ENCODE assay signal across 8 cellular contexts in genomic region chr5:56350595-56351170, GRCh38.
DNase-seq lines count a peak whose midpoint lies in the region; ATAC-seq and TF ChIP-seq lines count a peak whose summit lies in the region.

No MANE protein-coding gene starts in this region.

- intact Hi-C loops in Caco-2 (cut with micrococcal nuclease; ENCODE audit: unreplicated experiment) (no loop called here), ovary (cut with DNase I) (loop anchor here in 1 of 4 donors (10.0 kb wide), 1 partner anchor 134 kb away; no protein-coding TSS in a partner anchor)

- CTCF ChIA-PET in Caco-2 (lab: Charles Lee): interaction anchor here (0.8 to 2.3 kb wide), 5 partner anchors 9 to 488 kb away, joined by 3 to 6 read pairs (median 5); no protein-coding TSS in a partner anchor

- no peaks in the 10 kb centered on the region for H3K36me3 ChIP-seq in Caco-2 (ENCODE audit: control insufficient read depth, insufficient read depth, low read length)
- H3K36me3 ChIP-seq in ovary: no peaks in the 10 kb centered on the region

- in situ Hi-C loops in GM13976 (cut with MboI; ENCODE audit: low sequenced_read_pairs, unreplicated experiment): no loop called here

- POLR2A ChIA-PET in Caco-2 (lab: Charles Lee): interaction anchor here (0.6 to 0.8 kb wide), 2 partner anchors 97 to 288 kb away, joined by 3 to 4 read pairs; no protein-coding TSS in a partner anchor

- H3K4me3 ChIP-seq in Caco-2 (ENCODE audit: low read depth, low read length) (no peak overlapping the region), epithelial cell of proximal tubule (ENCODE audit: low read depth, low read length) (no peak overlapping the region), ovary (no peak overlapping the region)

- H3K9me3 Mint-ChIP-seq in Caco-2 (ENCODE audit: unreplicated experiment): no peaks in the 10 kb centered on the region

- TF ChIP-seq CTCF in Caco-2 (IDR thresholded peaks at IDR 0.05; ENCODE audit: insufficient read depth in 1 of 2, low read depth in 1 of 2, low read length in 1 of 2, severe bottlenecking in 1 of 2, unreplicated experiment in 1 of 2): no peak
- TF ChIP-seq CTCF in epithelial cell of proximal tubule (conservative IDR thresholded peaks at IDR 0.05; ENCODE audit: low read depth, low read length): no peak
- TF ChIP-seq CTCF in ovary (IDR thresholded peaks at IDR 0.05): no peak
- TF ChIP-seq CTCF in GM13976 (IDR thresholded peaks at IDR 0.05; ENCODE audit: borderline replicate concordance, control extremely low read depth, extremely low read depth, insufficient read depth, missing control alignments): no peak

- H3K36me3 Mint-ChIP-seq in Caco-2 (ENCODE audit: insufficient read depth, unreplicated experiment): no peaks in the 10 kb centered on the region

- no peaks in the 10 kb centered on the region for H3K27me3 Mint-ChIP-seq in Caco-2 (ENCODE audit: insufficient read depth, unreplicated experiment)

- H3K27ac ChIP-seq in ovary: no peak overlapping the region

- DNase-seq in Caco-2 (peak; percentile 87 to 94), NCI-H69 (lab: John Stamatoyannopoulos, UW) (peak; percentile 83), epithelial cell of proximal tubule (ENCODE audit: low read depth) (peak; percentile 89), ovary (peak; percentile 63 to 83 (median 71)), GM13976 (ENCODE audit: low spot score) (no peak)

- peak overlapping the region; percentile 57 for H3K4me3 Mint-ChIP-seq in Caco-2 (ENCODE audit: unreplicated experiment)

- H3K27ac Mint-ChIP-seq in Caco-2 (ENCODE audit: unreplicated experiment): peak overlapping the region; percentile 85

- no peak for ATAC-seq in HG03139 (IDR thresholded peaks at IDR 0.05; ENCODE audit: unreplicated experiment)
- ATAC-seq in GM18867 (IDR thresholded peaks at IDR 0.05; ENCODE audit: unreplicated experiment): no peak
- ATAC-seq in GM18873 (IDR thresholded peaks at IDR 0.05; ENCODE audit: low FRiP score, unreplicated experiment): no peak

- TF ChIP-seq EP300 in ovary (IDR thresholded peaks at IDR 0.05): no peak

- 6 to 10% (median 8%) methylated on average over 5 of the region's 5 CpGs for WGBS in ovary, 3 donors

- no TSS peak for BruUV-seq in Caco-2 (replicated peaks; lab: Mats Ljungman, UMichigan)

- TF ChIP-seq POLR2A in ovary (IDR thresholded peaks at IDR 0.05): no peak

- peaks cover 55% of the 10 kb centered on the region for H3K4me1 Mint-ChIP-seq in Caco-2 (ENCODE audit: low read depth, unreplicated experiment)

- H3K4me1 ChIP-seq in Caco-2 (peaks cover 83% of the 10 kb centered on the region), ovary (ENCODE audit: insufficient read depth) (peaks cover 9% of the 10 kb centered on the region)

- no peaks in the 10 kb centered on the region for H3K27me3 ChIP-seq in Caco-2 (replicated peaks; ENCODE audit: control insufficient read depth, insufficient read depth, low read length)
- no peaks in the 10 kb centered on the region for H3K27me3 ChIP-seq in ovary

- H3K9me3 ChIP-seq in Caco-2 (no peaks in the 10 kb centered on the region), ovary (no peaks in the 10 kb centered on the region)
